18 cellular contexts compared by ENCODE assay signal in the genomic region with DNA sequence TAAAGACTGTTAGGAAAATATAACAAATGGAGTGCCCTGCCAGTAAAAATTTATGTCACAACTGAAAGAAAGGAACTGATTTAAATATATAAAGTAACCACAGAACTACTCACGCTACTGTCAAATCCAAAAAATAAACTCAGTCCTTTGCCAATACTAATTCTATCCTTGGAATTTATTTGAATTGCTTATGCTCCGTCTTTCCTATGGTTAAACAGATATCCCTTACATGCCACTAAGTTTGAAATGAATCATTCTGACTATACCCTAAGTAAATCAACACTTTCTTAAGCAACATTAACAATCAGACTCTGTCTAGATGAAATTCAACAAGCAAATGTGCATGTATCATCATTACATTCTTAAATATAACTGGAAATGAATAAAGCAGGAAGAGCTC. TPM values are rescaled to one million over a fixed set of nuclear protein-coding genes. Genes with fewer than 3 reads are reported as not detected.
A peak's percentile ranks its signal among the peaks of the same experiment; 100 is the strongest.
DNase-seq lines count a peak whose midpoint lies in the region; ATAC-seq, FAIRE-seq and TF ChIP-seq lines count a peak whose summit lies in the region.
"Had no signal": no experiment of that assay in that cellular context is flagged by ENCODE, and none has a peak within 500 bp of the region (broad histone marks: within the 10 kb centered on the region; RNA-seq: fewer than 3 reads in every experiment).

No MANE protein-coding gene starts in this region.

- H3K36me3 Mint-ChIP-seq in CD8-positive, alpha-beta memory T cell = peaks cover under 1 to 34% (median 4%) of the 10 kb centered on the region in 3 donors
- peaks cover 8% of the 10 kb centered on the region for H3K36me3 Mint-ChIP-seq in HFFc6 (ENCODE audit: low read depth)
- peaks cover 84% of the 10 kb centered on the region for H3K36me3 Mint-ChIP-seq in activated T-helper 17 cell treated with anti-CD3 and anti-CD28 coated beads, Interleukin-2, amount 50 U/mL, for 72 hours (ENCODE audit: low read depth)

- FAIRE-seq in islet of Langerhans (lab: Jason Lieb, UNC) (peak; percentile 36), small intestine (lab: Jason Lieb, UNC) (no peak)
- FAIRE-seq: colon, GM18507, H1 had no signal

- H3K4me1 Mint-ChIP-seq in CD8-positive, alpha-beta memory T cell = peaks cover 65 to 85% (median 82%) of the 10 kb centered on the region in 3 donors
- H3K4me1 Mint-ChIP-seq in HFFc6 (ENCODE audit: low read depth) = peaks cover 67% of the 10 kb centered on the region
- H3K4me1 Mint-ChIP-seq in activated T-helper 17 cell treated with anti-CD3 and anti-CD28 coated beads, Interleukin-2, amount 50 U/mL, for 72 hours = peaks cover 49% of the 10 kb centered on the region

- ATAC-seq in activated T-helper 17 cell treated with anti-CD3 and anti-CD28 coated beads, Interleukin-2, amount 50 U/mL, for 72 hours (replicated peaks) = peak; percentile 60
- ATAC-seq in GM18870 (IDR thresholded peaks at IDR 0.05; ENCODE audit: unreplicated experiment) = no peak

- CTCF ChIA-PET in CD8-positive, alpha-beta memory T cell (lab: Charles Lee) = interaction anchor here (1.0 kb wide), 1 partner anchor 11 kb away, joined by 3 read pairs; no protein-coding TSS in a partner anchor

- H3K27ac Mint-ChIP-seq in CD8-positive, alpha-beta memory T cell = peak overlapping the region; percentile 67 to 98 (median 85)
- H3K27ac Mint-ChIP-seq in HFFc6 = peak overlapping the region; percentile 6
- peak overlapping the region; percentile 78 for H3K27ac Mint-ChIP-seq in activated T-helper 17 cell treated with anti-CD3 and anti-CD28 coated beads, Interleukin-2, amount 50 U/mL, for 72 hours
- H3K27ac Mint-ChIP-seq: activated naive CD8-positive, alpha-beta T cell treated with anti-CD3 and anti-CD28 coated beads, Interleukin-2, amount 10 ng/mL, durations not matched to agents 7 days and 5 days had no signal

- no peaks in the 10 kb centered on the region for H3K9me3 Mint-ChIP-seq in CD8-positive, alpha-beta memory T cell
- no peaks in the 10 kb centered on the region for H3K9me3 Mint-ChIP-seq in HFFc6
- H3K9me3 Mint-ChIP-seq in activated T-helper 17 cell treated with anti-CD3 and anti-CD28 coated beads, Interleukin-2, amount 50 U/mL, for 72 hours = no peaks in the 10 kb centered on the region
- H3K9me3 Mint-ChIP-seq: activated naive CD8-positive, alpha-beta T cell treated with anti-CD3 and anti-CD28 coated beads, Interleukin-2, amount 10 ng/mL, durations not matched to agents 7 days and 5 days; CD14-positive monocyte had no signal

- H3K36me3 ChIP-seq in CD8-positive, alpha-beta memory T cell (ENCODE audit: insufficient read depth, low read length) = peaks cover 10% of the 10 kb centered on the region
- peaks cover 0 to 2% of the 10 kb centered on the region in 2 donors for H3K36me3 ChIP-seq in small intestine (ENCODE audit: control insufficient read depth in 2 of 2, insufficient read depth in 2 of 2, low read length in 2 of 2)

- no peak overlapping the region for H3K27ac ChIP-seq in CD8-positive, alpha-beta memory T cell (ENCODE audit: low read depth, low read length)
- no peak overlapping the region for H3K27ac ChIP-seq in small intestine (ENCODE audit: low read depth in 1 of 2, low read length in 1 of 2)

- H3K4me1 ChIP-seq in CD8-positive, alpha-beta memory T cell (ENCODE audit: insufficient read depth, low read length) = peaks cover 10% of the 10 kb centered on the region
- no peaks in the 10 kb centered on the region for H3K4me1 ChIP-seq in small intestine (ENCODE audit: control insufficient read depth in 2 of 2, insufficient read depth in 1 of 2, low read depth in 1 of 2, low read length in 1 of 2)

- no peaks in the 10 kb centered on the region for H3K27me3 Mint-ChIP-seq in CD8-positive, alpha-beta memory T cell
- H3K27me3 Mint-ChIP-seq in HFFc6 (ENCODE audit: insufficient read depth) = no peaks in the 10 kb centered on the region
- H3K27me3 Mint-ChIP-seq in activated T-helper 17 cell treated with anti-CD3 and anti-CD28 coated beads, Interleukin-2, amount 50 U/mL, for 72 hours = no peaks in the 10 kb centered on the region
- H3K27me3 Mint-ChIP-seq: activated naive CD8-positive, alpha-beta T cell treated with anti-CD3 and anti-CD28 coated beads, Interleukin-2, amount 10 ng/mL, durations not matched to agents 7 days and 5 days had no signal

- POLR2A ChIA-PET in CD8-positive, alpha-beta memory T cell (lab: Charles Lee) = no interaction called here

- no peaks in the 10 kb centered on the region for H3K9me3 ChIP-seq in CD8-positive, alpha-beta memory T cell (ENCODE audit: low read length)
- H3K9me3 ChIP-seq in small intestine (ENCODE audit: control insufficient read depth, low read depth) = no peaks in the 10 kb centered on the region
- H3K9me3 ChIP-seq: stomach had no signal

- no peaks in the 10 kb centered on the region for H3K27me3 ChIP-seq in CD8-positive, alpha-beta memory T cell (ENCODE audit: insufficient read depth, low read length, poor library complexity, severe bottlenecking)
- no peaks in the 10 kb centered on the region for H3K27me3 ChIP-seq in small intestine (ENCODE audit: control insufficient read depth in 2 of 2, insufficient read depth in 2 of 2, low read length in 2 of 2)
- H3K27me3 ChIP-seq: stomach had no signal

- H3K4me3 Mint-ChIP-seq in CD8-positive, alpha-beta memory T cell = peak overlapping the region; percentile 44 to 90 (median 66)
- peak overlapping the region; percentile 1; the same call in 1 of the 2 replicates for H3K4me3 Mint-ChIP-seq in HFFc6
- peak overlapping the region; percentile 84 for H3K4me3 Mint-ChIP-seq in activated T-helper 17 cell treated with anti-CD3 and anti-CD28 coated beads, Interleukin-2, amount 50 U/mL, for 72 hours
- H3K4me3 Mint-ChIP-seq: activated naive CD8-positive, alpha-beta T cell treated with anti-CD3 and anti-CD28 coated beads, Interleukin-2, amount 10 ng/mL, durations not matched to agents 7 days and 5 days; CD14-positive monocyte had no signal

- 59 to 80% (median 59%) methylated on average over 2 of the region's 2 CpGs for WGBS in small intestine, 3 donors

- DNase-seq in CD8-positive, alpha-beta memory T cell = no peak
- DNase-seq in HFFc6 (no peak), small intestine (no peak), DMS 273 treated with DMSO at 0.1 percent for 48 hours (lab: John Stamatoyannopoulos, UW) (no peak), NCI-H82 (lab: John Stamatoyannopoulos, UW) (no peak)
- DNase-seq: activated naive CD8-positive, alpha-beta T cell treated with anti-CD3 and anti-CD28 coated beads, Interleukin-2, amount 10 ng/mL, durations not matched to agents 7 days and 5 days; KG1; NCI-H187; NCI-H524 treated with DMSO at 0.1 percent for 48 hours; nucleus accumbens; stomach had no signal

- H3K4me3 ChIP-seq in CD8-positive, alpha-beta memory T cell (ENCODE audit: low read length) = no peak overlapping the region
- no peak overlapping the region for H3K4me3 ChIP-seq in small intestine (ENCODE audit: low read depth in 1 of 2, low read length in 2 of 2)
- H3K4me3 ChIP-seq: stomach had no signal

- TF ChIP-seq CTCF in HFFc6 (IDR thresholded peaks at IDR 0.05) = no peak

RNA-seq across cellular contexts. Expression of gene HNRNPLL, which starts 9.8 kb away (rescaled TPM):
- 10 to 100 TPM; 77.4 to 80.8 TPM for total RNA-seq in CD8-positive, alpha-beta memory T cell
- polyA plus RNA-seq in CD8-positive, alpha-beta memory T cell = 65.4 TPM
- 10 to 100 TPM; 45.5 to 57.5 (median 50.2) TPM for total RNA-seq in HFFc6 (2021; fragmentation: NEBNext Ultra II Directional; extraction: Animal tissue kit (Norgen Biotek cat#: 25700))
- 100 to 1,000 TPM in 1 of 2 donors, 10 to 100 TPM in 1; 84.9 to 122 TPM for total RNA-seq in activated T-helper 17 cell treated with anti-CD3 and anti-CD28 coated beads, Interleukin-2, amount 50 U/mL, for 72 hours
- 10 to 100 TPM; 17.3 to 19.9 (median 19.4) TPM for polyA plus RNA-seq in small intestine

Comparison
In these comparisons a context has a peak if more than half of its experiments do, and no peak if none do; other contexts are left out.
1. H3K27ac Mint-ChIP-seq: peak in every context shown above with its lines; median percentile 85 in CD8-positive, alpha-beta memory T cell; 78 in activated T-helper 17 cell treated with anti-CD3 and anti-CD28 coated beads, Interleukin-2, amount 50 U/mL, for 72 hours; 6 in HFFc6.
2. H3K4me3 Mint-ChIP-seq: peak in every context shown above with its lines; median percentile 84 in activated T-helper 17 cell treated with anti-CD3 and anti-CD28 coated beads, Interleukin-2, amount 50 U/mL, for 72 hours; 66 in CD8-positive, alpha-beta memory T cell; 1 in HFFc6.